ENCODE assay signal across 9 cellular contexts in the genomic region with DNA sequence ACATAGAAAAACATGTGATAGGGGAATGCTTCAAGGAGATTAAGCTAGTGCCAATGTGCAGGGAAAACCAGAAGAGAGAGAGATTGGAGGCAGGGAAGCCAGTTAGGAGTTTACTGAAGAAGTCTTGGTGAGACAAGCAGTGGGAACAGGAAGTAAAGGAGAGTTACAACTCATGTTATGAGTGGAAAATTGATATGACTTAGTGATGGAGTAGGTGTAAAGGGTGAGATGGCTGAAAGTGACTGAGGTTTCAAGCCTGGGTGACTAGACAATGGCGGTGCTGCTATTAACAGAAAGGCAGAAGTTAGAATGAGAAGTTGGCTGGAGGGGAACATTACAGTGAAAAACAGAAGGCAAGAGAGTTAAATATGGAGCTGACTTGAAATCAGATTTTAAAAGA. TPM values are rescaled to one million over a fixed set of nuclear protein-coding genes. Genes with fewer than 3 reads are reported as not detected.
DNase-seq lines count a peak whose midpoint lies in the region; ATAC-seq lines count a peak whose summit lies in the region.
"Had no signal": no experiment of that assay in that cellular context is flagged by ENCODE, and none has a peak within 500 bp of the region (broad histone marks: within the 10 kb centered on the region; RNA-seq: fewer than 3 reads in every experiment).

No MANE protein-coding gene starts in this region.

- no peak overlapping the region for H3K4me3 Mint-ChIP-seq in activated CD4-positive, alpha-beta memory T cell treated with anti-CD3 and anti-CD28 coated beads for 36 hours
- H3K4me3 Mint-ChIP-seq in activated CD4-positive, alpha-beta memory T cell treated with anti-CD3 and anti-CD28 coated beads, Interleukin-2, amount 10 ng/mL, durations not matched to agents 7 days and 5 days: no peak overlapping the region
- H3K4me3 Mint-ChIP-seq in naive B cell (no peak overlapping the region), T-cell (no peak overlapping the region)

- DNase-seq in activated CD4-positive, alpha-beta memory T cell treated with anti-CD3 and anti-CD28 coated beads for 36 hours: peak; percentile 55
- DNase-seq in activated CD4-positive, alpha-beta memory T cell treated with anti-CD3 and anti-CD28 coated beads, Interleukin-2, amount 10 ng/mL, durations not matched to agents 7 days and 5 days: no peak
- DNase-seq in naive B cell (peak; percentile 50), OCI-M1 (lab: John Stamatoyannopoulos, UW) (no peak), NCI-H226 (no peak), T-cell (no peak)
- DNase-seq: activated CD8-positive, alpha-beta memory T cell treated with anti-CD3 and anti-CD28 coated beads, Interleukin-2, amount 50 U/mL, for 4 hours had no signal

- intact Hi-C loops in activated CD4-positive, alpha-beta memory T cell treated with anti-CD3 and anti-CD28 coated beads for 36 hours (cut with micrococcal nuclease): loop anchor here (1.0 to 5.0 kb wide), 3 partner anchors 13 to 39 kb away; partner anchors contain the start of gene DOK1

- H3K4me1 Mint-ChIP-seq in activated CD4-positive, alpha-beta memory T cell treated with anti-CD3 and anti-CD28 coated beads for 36 hours (ENCODE audit: low read depth): peaks cover 25% of the 10 kb centered on the region
- peaks cover 49% of the 10 kb centered on the region for H3K4me1 Mint-ChIP-seq in activated CD4-positive, alpha-beta memory T cell treated with anti-CD3 and anti-CD28 coated beads, Interleukin-2, amount 10 ng/mL, durations not matched to agents 7 days and 5 days
- H3K4me1 Mint-ChIP-seq in naive B cell (peaks cover 19 to 29% (median 23%) of the 10 kb centered on the region in 3 donors), T-cell (peaks cover 13 to 16% (median 15%) of the 10 kb centered on the region in 3 donors)

- peak; percentile 67 for ATAC-seq in GM21423 (IDR thresholded peaks at IDR 0.05; ENCODE audit: unreplicated experiment)
- ATAC-seq in HG03280 (IDR thresholded peaks at IDR 0.05; ENCODE audit: unreplicated experiment): peak; percentile 69
- ATAC-seq in naive B cell (ENCODE audit: low read depth in 2 of 2): peak; percentile 90
- ATAC-seq in T-cell (replicated peaks in 1 of 4): no peak

- peaks cover 8% of the 10 kb centered on the region for H3K27me3 Mint-ChIP-seq in activated CD4-positive, alpha-beta memory T cell treated with anti-CD3 and anti-CD28 coated beads for 36 hours
- H3K27me3 Mint-ChIP-seq in activated CD4-positive, alpha-beta memory T cell treated with anti-CD3 and anti-CD28 coated beads, Interleukin-2, amount 10 ng/mL, durations not matched to agents 7 days and 5 days: no peaks in the 10 kb centered on the region
- H3K27me3 Mint-ChIP-seq in naive B cell (no peaks in the 10 kb centered on the region), T-cell (peaks cover 9 to 10% of the 10 kb centered on the region in 2 donors)

- no peak overlapping the region for H3K27ac Mint-ChIP-seq in activated CD4-positive, alpha-beta memory T cell treated with anti-CD3 and anti-CD28 coated beads for 36 hours
- no peak overlapping the region for H3K27ac Mint-ChIP-seq in activated CD4-positive, alpha-beta memory T cell treated with anti-CD3 and anti-CD28 coated beads, Interleukin-2, amount 10 ng/mL, durations not matched to agents 7 days and 5 days
- H3K27ac Mint-ChIP-seq in naive B cell (no peak overlapping the region), T-cell (no peak overlapping the region)

- no peaks in the 10 kb centered on the region for H3K9me3 Mint-ChIP-seq in activated CD4-positive, alpha-beta memory T cell treated with anti-CD3 and anti-CD28 coated beads for 36 hours
- H3K9me3 Mint-ChIP-seq in activated CD4-positive, alpha-beta memory T cell treated with anti-CD3 and anti-CD28 coated beads, Interleukin-2, amount 10 ng/mL, durations not matched to agents 7 days and 5 days: no peaks in the 10 kb centered on the region
- H3K9me3 Mint-ChIP-seq in naive B cell: peaks cover 0 to 2% (median 0%) of the 10 kb centered on the region in 7 donors
- no peaks in the 10 kb centered on the region for H3K9me3 Mint-ChIP-seq in T-cell

- H3K36me3 Mint-ChIP-seq in activated CD4-positive, alpha-beta memory T cell treated with anti-CD3 and anti-CD28 coated beads for 36 hours: no peaks in the 10 kb centered on the region
- peaks cover 2% of the 10 kb centered on the region for H3K36me3 Mint-ChIP-seq in activated CD4-positive, alpha-beta memory T cell treated with anti-CD3 and anti-CD28 coated beads, Interleukin-2, amount 10 ng/mL, durations not matched to agents 7 days and 5 days (ENCODE audit: low read depth)
- H3K36me3 Mint-ChIP-seq in naive B cell (no peaks in the 10 kb centered on the region), T-cell (no peaks in the 10 kb centered on the region)

- POLR2A ChIA-PET in activated CD4-positive, alpha-beta memory T cell treated with anti-CD3 and anti-CD28 coated beads for 36 hours (lab: Charles Lee): no interaction called here
- POLR2A ChIA-PET in activated CD4-positive, alpha-beta memory T cell treated with anti-CD3 and anti-CD28 coated beads, Interleukin-2, amount 10 ng/mL, durations not matched to agents 7 days and 5 days (lab: Charles Lee): interaction anchor here (0.8 to 1.5 kb wide), 2 partner anchors 9 to 17 kb away, joined by 3 to 4 read pairs; partner anchors contain the start of gene LOXL3
- POLR2A ChIA-PET in T-cell (lab: Charles Lee): no interaction called here

- CTCF ChIA-PET in activated CD4-positive, alpha-beta memory T cell treated with anti-CD3 and anti-CD28 coated beads for 36 hours (lab: Charles Lee): interaction anchor here (1.0 to 2.4 kb wide), 2 partner anchors 16 to 18 kb away, joined by 3 to 9 read pairs; no protein-coding TSS in a partner anchor
- CTCF ChIA-PET in activated CD4-positive, alpha-beta memory T cell treated with anti-CD3 and anti-CD28 coated beads, Interleukin-2, amount 10 ng/mL, durations not matched to agents 7 days and 5 days (lab: Charles Lee): interaction anchor here (0.6 to 1.1 kb wide), 3 partner anchors 14 to 97 kb away, joined by 3 to 4 read pairs (median 3); no protein-coding TSS in a partner anchor
- CTCF ChIA-PET in T-cell (lab: Charles Lee): interaction anchor here in 1 of 2 donors (0.6 kb wide), 1 partner anchor 13 kb away, joined by 3 read pairs; no protein-coding TSS in a partner anchor

RNA-seq across cellular contexts. Expression of gene DOK1, which starts 16.5 kb away (rescaled TPM):
- total RNA-seq in activated CD4-positive, alpha-beta memory T cell treated with anti-CD3 and anti-CD28 coated beads for 36 hours: 10 to 100 TPM; 23.1 to 24.5 TPM
- total RNA-seq in activated CD4-positive, alpha-beta memory T cell treated with anti-CD3 and anti-CD28 coated beads, Interleukin-2, amount 10 ng/mL, durations not matched to agents 7 days and 5 days: 10 to 100 TPM; 45.2 to 46.8 TPM
- polyA plus RNA-seq in naive B cell (ENCODE audit: low read depth in 6 of 6): 10 to 100 TPM; 21.2 to 44.1 (median 34.3) TPM
- total RNA-seq in T-cell: 10 to 100 TPM in 3 of 5 donors, 1 to 10 TPM in 2; 9.6 to 36.5 (median 33.0) TPM

RNA-seq across cellular contexts. Expression of gene LOXL3, which starts 17.3 kb away (rescaled TPM):
- 1 to 10 TPM in 1 of 2 experiments, under 1 TPM in 1; 0.90 to 1.1 TPM for total RNA-seq in activated CD4-positive, alpha-beta memory T cell treated with anti-CD3 and anti-CD28 coated beads for 36 hours
- under 1 TPM; 0.60 to 0.70 TPM for total RNA-seq in activated CD4-positive, alpha-beta memory T cell treated with anti-CD3 and anti-CD28 coated beads, Interleukin-2, amount 10 ng/mL, durations not matched to agents 7 days and 5 days
- polyA plus RNA-seq in naive B cell (ENCODE audit: low read depth in 6 of 6): under 1 TPM in 2 of 6 donors, not detected in 4; 0.25 to 0.29 TPM
- total RNA-seq in T-cell: under 1 TPM in 4 of 5 donors, not detected in 1; 0.10 to 0.47 (median 0.38) TPM

RNA-seq across cellular contexts. Expression of gene HTRA2, which starts 41.3 kb away (rescaled TPM):
- total RNA-seq in activated CD4-positive, alpha-beta memory T cell treated with anti-CD3 and anti-CD28 coated beads for 36 hours: 10 to 100 TPM; 70.6 to 72.3 TPM
- total RNA-seq in activated CD4-positive, alpha-beta memory T cell treated with anti-CD3 and anti-CD28 coated beads, Interleukin-2, amount 10 ng/mL, durations not matched to agents 7 days and 5 days: 10 to 100 TPM; 49.2 to 51.1 TPM
- polyA plus RNA-seq in naive B cell (ENCODE audit: low read depth in 6 of 6): 10 to 100 TPM; 33.0 to 52.0 (median 44.7) TPM
- 10 to 100 TPM; 25.1 to 45.2 (median 38.3) TPM for total RNA-seq in T-cell

RNA-seq across cellular contexts. Expression of gene AUP1, which starts 41.6 kb away (rescaled TPM):
- 10 to 100 TPM; 92.1 to 98.0 TPM for total RNA-seq in activated CD4-positive, alpha-beta memory T cell treated with anti-CD3 and anti-CD28 coated beads for 36 hours
- 100 to 1,000 TPM; 118 to 119 TPM for total RNA-seq in activated CD4-positive, alpha-beta memory T cell treated with anti-CD3 and anti-CD28 coated beads, Interleukin-2, amount 10 ng/mL, durations not matched to agents 7 days and 5 days
- polyA plus RNA-seq in naive B cell (ENCODE audit: low read depth in 6 of 6): 100 to 1,000 TPM in 3 of 6 donors, 10 to 100 TPM in 3; 83.3 to 155 (median 99.9) TPM
- 100 to 1,000 TPM; 144 to 167 (median 149) TPM for total RNA-seq in T-cell

RNA-seq across cellular contexts. Expression of gene DQX1, which starts 45.0 kb away (rescaled TPM):
- total RNA-seq in activated CD4-positive, alpha-beta memory T cell treated with anti-CD3 and anti-CD28 coated beads for 36 hours: under 1 TPM; 0.33 to 0.56 TPM
- under 1 TPM; 0.33 to 0.45 TPM for total RNA-seq in activated CD4-positive, alpha-beta memory T cell treated with anti-CD3 and anti-CD28 coated beads, Interleukin-2, amount 10 ng/mL, durations not matched to agents 7 days and 5 days
- polyA plus RNA-seq in naive B cell (ENCODE audit: low read depth in 6 of 6): not detected
- under 1 TPM in 3 of 5 donors, not detected in 2; 0.33 to 0.76 (median 0.47) TPM for total RNA-seq in T-cell

Comparison
In these comparisons a context has a peak if more than half of its experiments do, and no peak if none do; other contexts are left out.
1. DNase-seq: peak in activated CD4-positive, alpha-beta memory T cell treated with anti-CD3 and anti-CD28 coated beads for 36 hours (single experiment) and naive B cell (single experiment); none in activated CD4-positive, alpha-beta memory T cell treated with anti-CD3 and anti-CD28 coated beads, Interleukin-2, amount 10 ng/mL, durations not matched to agents 7 days and 5 days (single experiment), OCI-M1 (single experiment), NCI-H226 (single experiment) and T-cell (0 of 34).
2. ATAC-seq: peak in GM21423 (single experiment), HG03280 (single experiment) and naive B cell (2 of 2); none in T-cell (0 of 4).